ENCODE assay signal across 27 cellular contexts in the genomic region with DNA sequence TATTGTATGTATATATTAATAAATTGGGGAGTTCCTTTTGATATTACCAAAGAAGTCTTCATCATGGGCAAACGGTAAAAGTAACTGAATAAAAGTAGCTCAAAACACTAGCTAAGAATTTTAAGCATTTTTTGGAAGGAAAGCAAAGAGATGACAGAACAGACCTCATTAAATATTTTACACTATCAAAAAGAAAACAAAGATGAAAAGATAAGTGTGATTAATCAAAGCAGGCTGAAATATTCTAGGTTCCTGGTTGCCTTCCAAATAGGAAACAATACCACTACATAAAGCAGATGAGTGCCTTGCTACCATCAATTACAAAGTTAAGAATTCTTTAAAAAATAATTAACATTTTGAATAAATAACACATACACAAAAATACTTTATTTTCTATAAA. TPM values are rescaled to one million over a fixed set of nuclear protein-coding genes. Genes with fewer than 3 reads are reported as not detected.
A peak's percentile ranks its signal among the peaks of the same experiment; 100 is the strongest.
DNase-seq lines count a peak whose midpoint lies in the region; ATAC-seq, FAIRE-seq and TF ChIP-seq lines count a peak whose summit lies in the region.
"Had no signal": no experiment of that assay in that cellular context is flagged by ENCODE, and none has a peak within 500 bp of the region (broad histone marks: within the 10 kb centered on the region; RNA-seq: fewer than 3 reads in every experiment).

No MANE protein-coding gene starts in this region.

- H3K4me2 ChIP-seq in KMS-11 (peak overlapping the region; percentile 49), SK-N-SH (no peak overlapping the region), endothelial cell of umbilical vein (ENCODE audit: insufficient read depth, low read length) (no peak overlapping the region), GM23338 (no peak overlapping the region)
- H3K4me2 ChIP-seq: A549 had no signal

- WGBS in SK-N-SH (ENCODE audit: low lambda C conversion rate) = 73% methylated on average over 1 of the region's 1 CpG
- WGBS in upper lobe of left lung, 2 donors = 61 to 74% methylated on average over 1 of the region's 1 CpG

- H3K9me1 ChIP-seq in endothelial cell of umbilical vein (replicated peaks; ENCODE audit: control insufficient read depth, extremely low read depth, insufficient read depth, low read length) = no peaks in the 10 kb centered on the region

- DNase-seq in SK-N-SH = no peak
- peak; percentile 16 for DNase-seq in endothelial cell of umbilical vein (ENCODE audit: low read depth, low spot score)
- no peak for DNase-seq in COLO668 (lab: John Stamatoyannopoulos, UW; ENCODE audit: unreplicated experiment)
- DNase-seq in GM23338 (ENCODE audit: low spot score) = no peak
- no peak for DNase-seq in upper lobe of left lung
- DNase-seq: AML-193; Calu3; CD4-positive, alpha-beta T cell; CD8-positive, alpha-beta T cell; COR-L47; DMS53; DMS79; DND-41; EL; GDM1 had no signal

- H3K9me2 ChIP-seq in SK-N-SH = no peaks in the 10 kb centered on the region
- H3K9me2 ChIP-seq in GM23338 (ENCODE audit: insufficient read depth) = no peaks in the 10 kb centered on the region

- H3K36me3 ChIP-seq in KMS-11 (ENCODE audit: insufficient read depth) = peaks cover 3% of the 10 kb centered on the region; the same call in 1 of the 2 replicates
- H3K36me3 ChIP-seq in SK-N-SH (replicated peaks in 1 of 2; ENCODE audit: control insufficient read depth in 1 of 2, insufficient read depth in 2 of 2, low read length in 1 of 2) = peaks cover 17 to 30% of the 10 kb centered on the region in 2 experiments
- peaks cover 2 to 3% of the 10 kb centered on the region in 2 experiments for H3K36me3 ChIP-seq in endothelial cell of umbilical vein (ENCODE audit: control insufficient read depth in 2 of 2, extremely low read depth in 1 of 2, insufficient read depth in 2 of 2, low read length in 2 of 2)
- H3K36me3 ChIP-seq in GM23338 (ENCODE audit: insufficient read depth) = peaks cover 10% of the 10 kb centered on the region
- H3K36me3 ChIP-seq in upper lobe of left lung = peaks cover 0 to 15% (median 7%) of the 10 kb centered on the region in 4 donors

- peaks cover 26% of the 10 kb centered on the region for H3K36me3 Mint-ChIP-seq in GM23338 (ENCODE audit: low read depth)

- H3K9me3 ChIP-seq in SK-N-SH (no peaks in the 10 kb centered on the region), endothelial cell of umbilical vein (replicated peaks; ENCODE audit: control insufficient read depth, insufficient read depth, low read length) (no peaks in the 10 kb centered on the region), upper lobe of left lung (no peaks in the 10 kb centered on the region)
- H3K9me3 ChIP-seq: A549 had no signal

- H3K27me3 ChIP-seq in KMS-11 (ENCODE audit: insufficient read depth, low read depth) = no peaks in the 10 kb centered on the region
- H3K27me3 ChIP-seq in SK-N-SH (ENCODE audit: insufficient read depth) = no peaks in the 10 kb centered on the region
- no peaks in the 10 kb centered on the region for H3K27me3 ChIP-seq in endothelial cell of umbilical vein (ENCODE audit: control insufficient read depth in 2 of 2, insufficient read depth in 2 of 2, low read length in 2 of 2)
- H3K27me3 ChIP-seq in GM23338 (ENCODE audit: insufficient read depth) = peaks cover 10% of the 10 kb centered on the region
- no peaks in the 10 kb centered on the region for H3K27me3 ChIP-seq in upper lobe of left lung

- no peaks in the 10 kb centered on the region for H3K9me3 Mint-ChIP-seq in GM23338
- H3K9me3 Mint-ChIP-seq: CD4-positive, alpha-beta T cell; CD8-positive, alpha-beta T cell had no signal

- peaks cover 14% of the 10 kb centered on the region for H3F3A ChIP-seq in SK-N-SH (replicated peaks; ENCODE audit: insufficient read depth)
- peaks cover 6% of the 10 kb centered on the region for H3F3A ChIP-seq in GM23338 (replicated peaks; ENCODE audit: low read depth)

- no peak overlapping the region for H3K4me3 Mint-ChIP-seq in GM23338
- H3K4me3 Mint-ChIP-seq: B cell; CD8-positive, alpha-beta T cell had no signal

- H3K27me3 Mint-ChIP-seq in GM23338 (ENCODE audit: insufficient read depth, low read depth, poor library complexity) = peaks cover 18% of the 10 kb centered on the region
- H3K27me3 Mint-ChIP-seq: CD4-positive, alpha-beta T cell had no signal

- FAIRE-seq in endothelial cell of umbilical vein (lab: Jason Lieb, UNC) = no peak
- FAIRE-seq: A549, D721Med, GM12878, GM12892, GM18507 had no signal

- H3K4me1 ChIP-seq in KMS-11 (ENCODE audit: low read depth, poor library complexity, severe bottlenecking) = peaks cover 26% of the 10 kb centered on the region
- H3K4me1 ChIP-seq in SK-N-SH (ENCODE audit: control insufficient read depth in 1 of 2, insufficient read depth in 2 of 2, low read depth in 1 of 2, low read length in 1 of 2) = peaks cover 0 to 12% of the 10 kb centered on the region in 2 experiments; a peak in 2 of 4 replicates
- peaks cover 9% of the 10 kb centered on the region for H3K4me1 ChIP-seq in endothelial cell of umbilical vein (ENCODE audit: control insufficient read depth, extremely low read depth, insufficient read depth, low read length)
- peaks cover 11% of the 10 kb centered on the region for H3K4me1 ChIP-seq in GM23338 (ENCODE audit: insufficient read depth)
- peaks cover 2 to 26% (median 15%) of the 10 kb centered on the region in 4 donors for H3K4me1 ChIP-seq in upper lobe of left lung

- TF ChIP-seq RAD21 in SK-N-SH (IDR thresholded peaks at IDR 0.05; ENCODE audit: low read length) = no peak

- H3K4me3 ChIP-seq in KMS-11 (IDR thresholded peaks at IDR 0.05; ENCODE audit: insufficient read depth, low read depth, low read length) (no peak overlapping the region), SK-N-SH (ENCODE audit: low read depth in 2 of 2, low read length in 1 of 2) (no peak overlapping the region), endothelial cell of umbilical vein (replicated peaks in 1 of 3; ENCODE audit: insufficient read depth in 1 of 3, low read depth in 1 of 3, low read length in 3 of 3) (no peak overlapping the region), GM23338 (no peak overlapping the region), upper lobe of left lung (no peak overlapping the region)
- H3K4me3 ChIP-seq: A549; BLaER1 treated with 17β-estradiol and CSF1 and Interleukin-3, amounts not matched to agents 10 nM and 100 nM; GM12878 had no signal

- H3K9ac ChIP-seq in KMS-11 = no peak overlapping the region
- no peak overlapping the region for H3K9ac ChIP-seq in SK-N-SH
- H3K9ac ChIP-seq in endothelial cell of umbilical vein (replicated peaks; ENCODE audit: extremely low read depth, insufficient read depth, low read length) = no peak overlapping the region
- H3K9ac ChIP-seq: BLaER1 treated with 17β-estradiol and CSF1 and Interleukin-3, amounts not matched to agents 10 nM and 100 nM had no signal

- TF ChIP-seq CTCF in KMS-11 (conservative IDR thresholded peaks at IDR 0.05; ENCODE audit: low read depth, low read length) = no peak
- no peak for TF ChIP-seq CTCF in SK-N-SH (IDR thresholded peaks at IDR 0.05)
- no peak for TF ChIP-seq CTCF in VCaP (conservative IDR thresholded peaks at IDR 0.05)
- no peak for TF ChIP-seq CTCF in endothelial cell of umbilical vein (IDR thresholded peaks at IDR 0.05; ENCODE audit: extremely low read depth in 1 of 2, insufficient read depth in 1 of 2, low read depth in 1 of 2, low read length in 2 of 2)
- TF ChIP-seq CTCF in GM23338 (conservative IDR thresholded peaks at IDR 0.05; ENCODE audit: low read depth in 2 of 2) = no peak
- TF ChIP-seq CTCF in upper lobe of left lung (IDR thresholded peaks at IDR 0.05) = no peak

- intact Hi-C loops in endothelial cell of umbilical vein (cut with micrococcal nuclease) = no loop called here

- ATAC-seq in GM23338 (no peak), GM21367 (IDR thresholded peaks at IDR 0.05; ENCODE audit: unreplicated experiment) (no peak), upper lobe of left lung (ENCODE audit: low FRiP score in 2 of 2) (no peak)
- ATAC-seq: A549; CD8-positive, alpha-beta T cell; GM12878 had no signal

- H3K27ac Mint-ChIP-seq in GM23338 = no peak overlapping the region
- H3K27ac Mint-ChIP-seq: B cell; CD4-positive, alpha-beta T cell; CD8-positive, alpha-beta T cell had no signal

- no peaks in the 10 kb centered on the region for H4K20me1 ChIP-seq in KMS-11 (ENCODE audit: insufficient read depth)
- H4K20me1 ChIP-seq in SK-N-SH (ENCODE audit: insufficient read depth) = peaks cover 7% of the 10 kb centered on the region
- H4K20me1 ChIP-seq in endothelial cell of umbilical vein (replicated peaks; ENCODE audit: control insufficient read depth, extremely low read depth, insufficient read depth, low read length) = peaks cover 3% of the 10 kb centered on the region
- peaks cover 5% of the 10 kb centered on the region; the same call in 1 of the 2 replicates for H4K20me1 ChIP-seq in GM23338 (replicated peaks; ENCODE audit: insufficient read depth)

- dilution Hi-C loops in endothelial cell of umbilical vein (cut with MboI; ENCODE audit: extremely low pct_ligation_motif_present, low sequenced_read_pairs) = no loop called here

- CTCF ChIA-PET in SK-N-SH (lab: Yijun Ruan, JAX) (no interaction called here), endothelial cell of umbilical vein (lab: Charles Lee) (interaction anchor here (1.3 kb wide), 1 partner anchor 24 kb away, joined by 9 read pairs; no protein-coding TSS in a partner anchor)

- no peak for TF ChIP-seq POLR2A in endothelial cell of umbilical vein (IDR thresholded peaks at IDR 0.05; ENCODE audit: low read depth, low read length)
- TF ChIP-seq POLR2A in upper lobe of left lung (IDR thresholded peaks at IDR 0.05) = no peak

- no TSS peak for BruUV-seq in endothelial cell of umbilical vein (replicated peaks; lab: Mats Ljungman, UMichigan)

- POLR2A ChIA-PET in SK-N-SH (lab: Yijun Ruan, JAX) = no interaction called here
- POLR2A ChIA-PET in endothelial cell of umbilical vein (lab: Charles Lee) = no interaction called here

- H3K27ac ChIP-seq in KMS-11 (no peak overlapping the region), SK-N-SH (ENCODE audit: low read depth in 2 of 2, low read length in 1 of 2) (no peak overlapping the region), VCaP (peak overlapping the region; percentile 91), endothelial cell of umbilical vein (ENCODE audit: insufficient read depth, low read depth, low read length) (no peak overlapping the region), GM23338 (ENCODE audit: low read depth) (no peak overlapping the region), upper lobe of left lung (no peak overlapping the region)
- H3K27ac ChIP-seq: 22Rv1; A549; BLaER1 treated with 17β-estradiol and CSF1 and Interleukin-3, amounts not matched to agents 10 nM and 100 nM; C4-2B had no signal

- TF ChIP-seq EP300 in SK-N-SH (IDR thresholded peaks at IDR 0.05; ENCODE audit: borderline replicate concordance in 1 of 2, low read depth in 1 of 2, low read length in 1 of 2) = no peak
- TF ChIP-seq EP300 in upper lobe of left lung (IDR thresholded peaks at IDR 0.05) = no peak

- H3K79me2 ChIP-seq in KMS-11 (ENCODE audit: insufficient read depth, low read depth) (peaks cover 14% of the 10 kb centered on the region), SK-N-SH (ENCODE audit: insufficient read depth) (peaks cover 74% of the 10 kb centered on the region), endothelial cell of umbilical vein (ENCODE audit: control insufficient read depth, insufficient read depth, low read length) (peaks cover 12% of the 10 kb centered on the region), GM23338 (replicated peaks; ENCODE audit: insufficient read depth) (peaks cover 70% of the 10 kb centered on the region)

- H2AFZ ChIP-seq in KMS-11 (ENCODE audit: low read depth) (no peak overlapping the region), SK-N-SH (ENCODE audit: low read depth) (no peak overlapping the region), endothelial cell of umbilical vein (ENCODE audit: low read depth, low read length) (no peak overlapping the region), GM23338 (no peak overlapping the region)

- H3K4me1 Mint-ChIP-seq in GM23338 = peaks cover 12% of the 10 kb centered on the region

RNA-seq across cellular contexts. Expression of gene NKIRAS1, which starts 3.6 kb away (rescaled TPM):
- 8.1 and 10.6 TPM in 2 replicates for polyA plus RNA-seq in SK-N-SH (2012; rRNA removed)
- polyA plus RNA-seq in SK-N-SH (2012; cell fraction: cytosol; rRNA removed) = 12.1 and 17.0 TPM in 2 replicates
- 5.6 and 7.1 TPM in 2 replicates for polyA plus RNA-seq in SK-N-SH (2012; cell fraction: nucleus; rRNA removed)
- total RNA-seq in endothelial cell of umbilical vein = 2.8 and 2.9 TPM in 2 replicates
- 1.5 and 2.2 TPM in 2 replicates for polyA plus RNA-seq in endothelial cell of umbilical vein
- 2.0 and 2.5 TPM in 2 replicates for polyA plus RNA-seq in endothelial cell of umbilical vein (2011; cell fraction: cytosol; rRNA removed)
- 2.1 and 3.3 TPM in 2 replicates for polyA plus RNA-seq in endothelial cell of umbilical vein (2011; cell fraction: nucleus; rRNA removed)
- polyA plus RNA-seq in endothelial cell of umbilical vein (2012) = 3.5 and 3.8 TPM in 2 replicates
- polyA minus RNA-seq in endothelial cell of umbilical vein = 1.8 TPM in 2 replicates
- polyA minus RNA-seq in endothelial cell of umbilical vein (2011; cell fraction: cytosol; rRNA and poly(A)+ RNA removed) = 3.3 TPM
- polyA minus RNA-seq in endothelial cell of umbilical vein (2011; cell fraction: nucleus; rRNA and poly(A)+ RNA removed) = 2.9 and 3.0 TPM in 2 replicates
- total RNA-seq in GM23338 (2014; rRNA removed; shearing (Covaris generic)) = 7.6 and 9.7 TPM in 2 replicates
- polyA plus RNA-seq in GM23338 (2016; fragmentation: Nextera tagmentation; extraction: Ambion mirVana) = 5.9 and 9.2 TPM in 2 replicates
- 10 to 100 TPM in 3 of 6 donors, 1 to 10 TPM in 3; 3.1 to 18.0 (median 9.1) TPM for total RNA-seq in upper lobe of left lung

RNA-seq across cellular contexts. Expression of gene RPL15, which starts 3.8 kb away (rescaled TPM):
- polyA plus RNA-seq in SK-N-SH (2012; rRNA removed) (4,623 and 5,582 TPM in 2 replicates), endothelial cell of umbilical vein (5,377 and 5,777 TPM in 2 replicates), GM23338 (2016; fragmentation: Nextera tagmentation; extraction: Ambion mirVana) (3,117 and 3,223 TPM in 2 replicates)
- polyA plus RNA-seq in SK-N-SH (2012; cell fraction: cytosol; rRNA removed) = 4,989 and 5,704 TPM in 2 replicates
- polyA plus RNA-seq in SK-N-SH (2012; cell fraction: nucleus; rRNA removed) = 1,488 and 1,754 TPM in 2 replicates
- total RNA-seq in endothelial cell of umbilical vein (1,872 and 1,901 TPM in 2 replicates), upper lobe of left lung (1,000 to 10,000 TPM in 4 of 6 donors, 100 to 1,000 TPM in 2; 326 to 1,968 (median 1,284) TPM)
- polyA plus RNA-seq in endothelial cell of umbilical vein (2011; cell fraction: cytosol; rRNA removed) = 5,867 and 5,920 TPM in 2 replicates
- polyA plus RNA-seq in endothelial cell of umbilical vein (2011; cell fraction: nucleus; rRNA removed) = 1,424 and 1,737 TPM in 2 replicates
- 2,753 and 2,992 TPM in 2 replicates for polyA plus RNA-seq in endothelial cell of umbilical vein (2012)
- polyA minus RNA-seq in endothelial cell of umbilical vein = 1,603 and 1,650 TPM in 2 replicates
- polyA minus RNA-seq in endothelial cell of umbilical vein (2011; cell fraction: cytosol; rRNA and poly(A)+ RNA removed) = 1,144 TPM
- 244 and 285 TPM in 2 replicates for polyA minus RNA-seq in endothelial cell of umbilical vein (2011; cell fraction: nucleus; rRNA and poly(A)+ RNA removed)
- 2,713 and 2,868 TPM in 2 replicates for total RNA-seq in GM23338 (2014; rRNA removed; shearing (Covaris generic))

RNA-seq across cellular contexts. Expression of gene NR1D2, which starts 31.9 kb away (rescaled TPM):
- 12.0 and 15.4 TPM in 2 replicates for polyA plus RNA-seq in SK-N-SH (2012; rRNA removed)
- polyA plus RNA-seq in SK-N-SH (2012; cell fraction: cytosol; rRNA removed) = 18.3 and 18.5 TPM in 2 replicates
- polyA plus RNA-seq in SK-N-SH (2012; cell fraction: nucleus; rRNA removed) = 4.3 and 10.0 TPM in 2 replicates
- total RNA-seq in endothelial cell of umbilical vein = 14.6 and 15.7 TPM in 2 replicates
- 3.7 and 4.3 TPM in 2 replicates for polyA plus RNA-seq in endothelial cell of umbilical vein
- polyA plus RNA-seq in endothelial cell of umbilical vein (2011; cell fraction: cytosol; rRNA removed) = 5.9 and 6.5 TPM in 2 replicates
- 11.7 and 13.0 TPM in 2 replicates for polyA plus RNA-seq in endothelial cell of umbilical vein (2011; cell fraction: nucleus; rRNA removed)
- 10.2 and 13.8 TPM in 2 replicates for polyA plus RNA-seq in endothelial cell of umbilical vein (2012)
- 17.4 and 29.8 TPM in 2 replicates for polyA minus RNA-seq in endothelial cell of umbilical vein
- polyA minus RNA-seq in endothelial cell of umbilical vein (2011; cell fraction: cytosol; rRNA and poly(A)+ RNA removed) = 32.8 TPM
- polyA minus RNA-seq in endothelial cell of umbilical vein (2011; cell fraction: nucleus; rRNA and poly(A)+ RNA removed) = 28.8 and 35.8 TPM in 2 replicates
- 18.6 and 20.7 TPM in 2 replicates for total RNA-seq in GM23338 (2014; rRNA removed; shearing (Covaris generic))
- 4.6 and 6.6 TPM in 2 replicates for polyA plus RNA-seq in GM23338 (2016; fragmentation: Nextera tagmentation; extraction: Ambion mirVana)
- 10 to 100 TPM; 19.6 to 52.4 (median 38.9) TPM for total RNA-seq in upper lobe of left lung
